ENCODE assay signal across 13 cellular contexts in genomic region chr6:26613201-26613600, GRCh38. TPM values are rescaled to one million over a fixed set of nuclear protein-coding genes. Genes with fewer than 3 reads are reported as not detected.
A peak's percentile ranks its signal among the peaks of the same experiment; 100 is the strongest.
DNase-seq lines count a peak whose midpoint lies in the region; ATAC-seq and TF ChIP-seq lines count a peak whose summit lies in the region.
"Had no signal": no experiment of that assay in that cellular context is flagged by ENCODE, and none has a peak within 500 bp of the region (broad histone marks: within the 10 kb centered on the region; RNA-seq: fewer than 3 reads in every experiment).

No MANE protein-coding gene starts in this region.

- H3K9me3 ChIP-seq in iPS-20b (ENCODE audit: insufficient read depth, low read depth, low read length) (peaks cover 5% of the 10 kb centered on the region; the same call in 1 of the 2 replicates), smooth muscle cell (replicated peaks; ENCODE audit: low read depth) (no peaks in the 10 kb centered on the region), stomach (peaks cover 0 to 14% (median 0%) of the 10 kb centered on the region in 4 donors)
- H3K9me3 ChIP-seq: prostate gland had no signal

- no peak for DNase-seq in activated CD4-positive, alpha-beta T cell treated with anti-CD3 and anti-CD28 coated beads, Interleukin-2, amount 10 ng/mL, durations not matched to agents 7 days and 5 days
- DNase-seq in activated CD4-positive, alpha-beta T cell treated with anti-CD3 and anti-CD28 coated beads, Interleukin-2, amount 50 U/mL, for 1 hour: no peak
- no peak for DNase-seq in activated naive CD8-positive, alpha-beta T cell treated with anti-CD3 and anti-CD28 coated beads, Interleukin-2, amount 10 ng/mL, durations not matched to agents 7 days and 5 days
- DNase-seq in smooth muscle cell (lab: John Stamatoyannopoulos, UW; ENCODE audit: unreplicated experiment) (no peak), SHP77 (lab: John Stamatoyannopoulos, UW) (no peak), stomach (no peak)
- DNase-seq: KBM-7, NCI-H1092, OCI-M1 had no signal

- CTCF ChIA-PET in activated CD4-positive, alpha-beta T cell treated with anti-CD3 and anti-CD28 coated beads, Interleukin-2, amount 10 ng/mL, durations not matched to agents 7 days and 5 days (lab: Charles Lee): interaction anchor here (1.0 kb wide), 2 partner anchors 10 to 18 kb away, joined by 3 read pairs; no protein-coding TSS in a partner anchor

- H4K20me1 ChIP-seq in smooth muscle cell (ENCODE audit: low read depth): no peaks in the 10 kb centered on the region

- no peaks in the 10 kb centered on the region for H3K79me2 ChIP-seq in smooth muscle cell (ENCODE audit: low read depth)

- peak overlapping the region; percentile 96 for H3K4me2 ChIP-seq in smooth muscle cell

- no peak for ATAC-seq in activated naive CD8-positive, alpha-beta T cell treated with anti-CD3 and anti-CD28 coated beads, Interleukin-2, amount 10 ng/mL, durations not matched to agents 7 days and 5 days (ENCODE audit: low read depth)
- no peak for ATAC-seq in HG03354 (IDR thresholded peaks at IDR 0.05; ENCODE audit: poor library complexity, severe bottlenecking, unreplicated experiment)

- TF ChIP-seq POLR2A in stomach (IDR thresholded peaks at IDR 0.05): no peak

- H3K27me3 ChIP-seq in iPS-20b (ENCODE audit: insufficient read depth, low read length) (peaks cover 67% of the 10 kb centered on the region), smooth muscle cell (ENCODE audit: low read depth) (peaks cover 52% of the 10 kb centered on the region), stomach (peaks cover 0 to 80% (median 31%) of the 10 kb centered on the region in 3 donors)

- peaks cover 9% of the 10 kb centered on the region for H3K4me1 Mint-ChIP-seq in activated CD4-positive, alpha-beta T cell treated with anti-CD3 and anti-CD28 coated beads, Interleukin-2, amount 10 ng/mL, durations not matched to agents 7 days and 5 days
- H3K4me1 Mint-ChIP-seq in activated naive CD8-positive, alpha-beta T cell treated with anti-CD3 and anti-CD28 coated beads, Interleukin-2, amount 10 ng/mL, durations not matched to agents 7 days and 5 days: peaks cover 7% of the 10 kb centered on the region

- H3K9me3 Mint-ChIP-seq in activated CD4-positive, alpha-beta T cell treated with anti-CD3 and anti-CD28 coated beads, Interleukin-2, amount 10 ng/mL, durations not matched to agents 7 days and 5 days: no peaks in the 10 kb centered on the region
- H3K9me3 Mint-ChIP-seq in activated naive CD8-positive, alpha-beta T cell treated with anti-CD3 and anti-CD28 coated beads, Interleukin-2, amount 10 ng/mL, durations not matched to agents 7 days and 5 days: peaks cover 5% of the 10 kb centered on the region

- H3K27ac ChIP-seq in iPS-20b (ENCODE audit: low read length): no peak overlapping the region
- no peak overlapping the region for H3K27ac ChIP-seq in smooth muscle cell (ENCODE audit: low read depth)
- no peak overlapping the region for H3K27ac ChIP-seq in stomach
- H3K27ac ChIP-seq: prostate gland, SK-N-MC had no signal

- no peak for TF ChIP-seq EP300 in stomach (IDR thresholded peaks at IDR 0.05)

- no peaks in the 10 kb centered on the region for H3K36me3 ChIP-seq in iPS-20b (ENCODE audit: insufficient read depth, low read depth, low read length)
- H3K36me3 ChIP-seq in smooth muscle cell (ENCODE audit: low read depth): no peaks in the 10 kb centered on the region
- no peaks in the 10 kb centered on the region for H3K36me3 ChIP-seq in stomach
- H3K36me3 ChIP-seq: prostate gland had no signal

- WGBS in smooth muscle cell (ENCODE audit: low lambda C conversion rate): 40% methylated on average over 17 of the region's 19 CpGs
- WGBS in stomach, 5 donors: 29 to 52% (median 32%) methylated on average over 15 to 19 of the region's 19 CpGs

- H3K36me3 Mint-ChIP-seq in activated CD4-positive, alpha-beta T cell treated with anti-CD3 and anti-CD28 coated beads, Interleukin-2, amount 10 ng/mL, durations not matched to agents 7 days and 5 days (ENCODE audit: low read depth): no peaks in the 10 kb centered on the region
- H3K36me3 Mint-ChIP-seq in activated naive CD8-positive, alpha-beta T cell treated with anti-CD3 and anti-CD28 coated beads, Interleukin-2, amount 10 ng/mL, durations not matched to agents 7 days and 5 days: no peaks in the 10 kb centered on the region

- no peak for TF ChIP-seq CTCF in smooth muscle cell (IDR thresholded peaks at IDR 0.05; ENCODE audit: borderline replicate concordance, insufficient read depth, poor library complexity, severe bottlenecking)
- TF ChIP-seq CTCF in stomach (IDR thresholded peaks at IDR 0.05): no peak

- peak overlapping the region; percentile 19 for H3K4me3 Mint-ChIP-seq in activated CD4-positive, alpha-beta T cell treated with anti-CD3 and anti-CD28 coated beads, Interleukin-2, amount 10 ng/mL, durations not matched to agents 7 days and 5 days
- H3K4me3 Mint-ChIP-seq in activated naive CD8-positive, alpha-beta T cell treated with anti-CD3 and anti-CD28 coated beads, Interleukin-2, amount 10 ng/mL, durations not matched to agents 7 days and 5 days: peak overlapping the region; percentile 22

- intact Hi-C loops in stomach (cut with DNase I; ENCODE audit: low total_unique reads): no loop called here

- H3K4me3 ChIP-seq in iPS-20b (ENCODE audit: low read length) (peak overlapping the region; percentile 82; the same call in 1 of the 2 replicates), smooth muscle cell (no peak overlapping the region), stomach (peak overlapping the region in 1 of 4 donors; percentile 46)
- H3K4me3 ChIP-seq: prostate gland, SK-N-MC had no signal

- no peak overlapping the region for H3K27ac Mint-ChIP-seq in activated CD4-positive, alpha-beta T cell treated with anti-CD3 and anti-CD28 coated beads, Interleukin-2, amount 10 ng/mL, durations not matched to agents 7 days and 5 days
- no peak overlapping the region for H3K27ac Mint-ChIP-seq in activated naive CD8-positive, alpha-beta T cell treated with anti-CD3 and anti-CD28 coated beads, Interleukin-2, amount 10 ng/mL, durations not matched to agents 7 days and 5 days

- H3K27me3 Mint-ChIP-seq in activated CD4-positive, alpha-beta T cell treated with anti-CD3 and anti-CD28 coated beads, Interleukin-2, amount 10 ng/mL, durations not matched to agents 7 days and 5 days: peaks cover 34% of the 10 kb centered on the region
- peaks cover 47% of the 10 kb centered on the region for H3K27me3 Mint-ChIP-seq in activated naive CD8-positive, alpha-beta T cell treated with anti-CD3 and anti-CD28 coated beads, Interleukin-2, amount 10 ng/mL, durations not matched to agents 7 days and 5 days

- no peak overlapping the region for H2AFZ ChIP-seq in smooth muscle cell (ENCODE audit: low read depth)

- H3K9ac ChIP-seq in iPS-20b (ENCODE audit: low read depth, low read length): no peak overlapping the region
- H3K9ac ChIP-seq in smooth muscle cell (ENCODE audit: low read depth): no peak overlapping the region

- H3F3A ChIP-seq in smooth muscle cell (ENCODE audit: low read depth): no peaks in the 10 kb centered on the region

- H3K4me1 ChIP-seq in iPS-20b (ENCODE audit: insufficient read depth, low read length): no peaks in the 10 kb centered on the region
- no peaks in the 10 kb centered on the region for H3K4me1 ChIP-seq in smooth muscle cell (ENCODE audit: low read depth)
- peaks cover 9 to 18% (median 15%) of the 10 kb centered on the region in 4 donors for H3K4me1 ChIP-seq in stomach
- H3K4me1 ChIP-seq: prostate gland had no signal

- POLR2A ChIA-PET in activated CD4-positive, alpha-beta T cell treated with anti-CD3 and anti-CD28 coated beads, Interleukin-2, amount 10 ng/mL, durations not matched to agents 7 days and 5 days (lab: Charles Lee): no interaction called here
- POLR2A ChIA-PET in activated naive CD8-positive, alpha-beta T cell treated with anti-CD3 and anti-CD28 coated beads, Interleukin-2, amount 10 ng/mL, durations not matched to agents 7 days and 5 days (lab: Charles Lee): no interaction called here

RNA-seq across cellular contexts. Expression of gene ABT1, which starts 16.4 kb away (rescaled TPM):
- 10 to 100 TPM; 24.9 to 27.4 TPM for total RNA-seq in activated CD4-positive, alpha-beta T cell treated with anti-CD3 and anti-CD28 coated beads, Interleukin-2, amount 10 ng/mL, durations not matched to agents 7 days and 5 days
- total RNA-seq in activated naive CD8-positive, alpha-beta T cell treated with anti-CD3 and anti-CD28 coated beads, Interleukin-2, amount 10 ng/mL, durations not matched to agents 7 days and 5 days: 10 to 100 TPM; 28.3 to 31.7 TPM
- total RNA-seq in smooth muscle cell (22.8 and 23.7 TPM in 2 replicates), stomach (10 to 100 TPM in 3 of 5 donors, 1 to 10 TPM in 1, not detected in 1; 7.2 to 16.9 (median 14.0) TPM)
- polyA plus RNA-seq in smooth muscle cell (34.9 and 40.2 TPM in 2 replicates), stomach (10 to 100 TPM; 12.6 to 18.0 (median 15.1) TPM)

RNA-seq across cellular contexts. Expression of gene ZNF322, which starts 46.3 kb away (rescaled TPM):
- 1 to 10 TPM; 9.0 to 9.1 TPM for total RNA-seq in activated CD4-positive, alpha-beta T cell treated with anti-CD3 and anti-CD28 coated beads, Interleukin-2, amount 10 ng/mL, durations not matched to agents 7 days and 5 days
- 10 to 100 TPM; 13.6 to 14.5 TPM for total RNA-seq in activated naive CD8-positive, alpha-beta T cell treated with anti-CD3 and anti-CD28 coated beads, Interleukin-2, amount 10 ng/mL, durations not matched to agents 7 days and 5 days
- total RNA-seq in smooth muscle cell (23.3 and 23.9 TPM in 2 replicates), stomach (10 to 100 TPM in 3 of 5 donors, 1 to 10 TPM in 2; 4.1 to 23.9 (median 15.2) TPM)
- polyA plus RNA-seq in smooth muscle cell (13.7 and 16.7 TPM in 2 replicates), stomach (1 to 10 TPM; 4.3 to 7.5 (median 5.7) TPM)
